In the genomic region with DNA sequence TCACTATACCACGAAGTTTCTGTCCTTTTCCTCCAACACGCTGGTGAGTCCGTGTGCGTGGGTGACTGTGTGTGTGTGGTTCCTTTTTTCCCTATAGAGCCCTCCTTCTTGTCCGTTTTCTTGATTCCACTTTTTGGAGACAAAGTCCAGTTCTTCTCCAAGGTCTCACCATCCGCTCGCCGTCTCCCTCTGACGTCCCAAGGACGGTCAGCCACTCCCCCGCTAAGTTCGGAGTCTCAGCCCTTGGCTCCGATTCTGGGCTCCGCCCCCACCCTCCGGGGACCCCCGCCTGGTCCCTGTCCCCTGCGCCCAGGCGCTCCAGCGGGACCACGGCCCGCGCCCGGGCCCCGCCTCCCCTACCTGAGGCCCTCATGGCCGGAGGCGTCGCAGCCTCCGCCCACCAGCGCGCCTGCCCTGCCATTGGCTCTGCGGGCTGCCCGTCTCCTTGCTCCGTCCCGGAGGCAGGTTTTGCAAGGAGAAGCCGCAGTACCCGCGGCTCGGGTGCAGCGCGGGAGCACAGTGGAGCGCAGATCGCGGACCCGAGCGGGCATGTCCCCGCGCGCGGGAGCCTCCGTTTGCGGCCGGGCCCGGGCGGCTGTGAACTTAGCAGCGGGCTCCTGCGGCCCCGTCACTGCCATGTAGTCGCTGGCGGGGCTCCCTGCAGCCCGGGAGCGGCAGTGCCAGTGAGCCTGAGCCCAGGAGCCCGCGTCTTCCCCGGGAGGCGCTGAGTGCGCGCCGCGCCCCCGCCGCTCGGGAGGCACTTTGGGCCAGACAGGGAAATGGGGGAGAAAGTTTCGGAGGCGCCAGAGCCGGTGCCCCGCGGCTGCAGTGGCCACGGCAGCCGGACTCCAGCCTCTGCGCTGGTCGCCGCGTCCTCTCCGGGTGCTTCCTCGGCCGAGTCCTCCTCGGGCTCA, we compare ENCODE assay signal across 8 cellular contexts. TPM values are rescaled to one million over a fixed set of nuclear protein-coding genes. Genes with fewer than 3 reads are reported as not detected.
DNase-seq lines count a peak whose midpoint lies in the region; ATAC-seq and TF ChIP-seq lines count a peak whose summit lies in the region.

A gene (plus strand): TSS at position 517 of the 914 bp plus-strand sequence. CDS start 263 bp downstream, at position 780.

- peak; percentile 98 for ATAC-seq in GM21528 (IDR thresholded peaks at IDR 0.05; ENCODE audit: low FRiP score, unreplicated experiment)
- ATAC-seq in activated T-cell treated with anti-CD3 and anti-CD28 coated beads, Interleukin-2, amount 50 U/mL, for 72 hours (replicated peaks in 1 of 2): peak; percentile 95
- ATAC-seq in naive thymus-derived CD4-positive, alpha-beta T cell: peak; percentile 86

- H3K4me1 ChIP-seq in OCI-LY1 (ENCODE audit: insufficient read depth, low read length, severe bottlenecking): peaks cover 8% of the 10 kb centered on the region
- H3K4me1 ChIP-seq in naive thymus-derived CD4-positive, alpha-beta T cell (ENCODE audit: control insufficient read depth in 2 of 2, insufficient read depth in 2 of 2, low read length in 2 of 2): peaks cover 0 to 14% of the 10 kb centered on the region in 2 donors
- H3K4me1 ChIP-seq in stomach smooth muscle (ENCODE audit: control insufficient read depth, insufficient read depth, low read length): peaks cover 17% of the 10 kb centered on the region

- peak within 1 kb of the TSS; percentile 60 for H3K4me3 ChIP-seq in OCI-LY1 (ENCODE audit: low read depth, low read length, poor library complexity, severe bottlenecking)
- peak within 1 kb of the TSS; percentile 67 for H3K4me3 ChIP-seq in fibroblast of the aortic adventitia (ENCODE audit: low read depth, low read length)
- peak within 1 kb of the TSS; percentile 19 for H3K4me3 ChIP-seq in naive thymus-derived CD4-positive, alpha-beta T cell (ENCODE audit: low read length)
- H3K4me3 ChIP-seq in stomach smooth muscle (ENCODE audit: low read length in 2 of 2): peak within 1 kb of the TSS; percentile 58 to 76

- H3K36me3 Mint-ChIP-seq in activated T-cell treated with anti-CD3 and anti-CD28 coated beads, Interleukin-2, amount 50 U/mL, for 72 hours (ENCODE audit: insufficient read depth in 2 of 2): no peaks in the 10 kb centered on the region
- H3K36me3 Mint-ChIP-seq in naive thymus-derived CD4-positive, alpha-beta T cell: no peaks in the 10 kb centered on the region

- H3K27ac Mint-ChIP-seq in activated T-cell treated with anti-CD3 and anti-CD28 coated beads, Interleukin-2, amount 50 U/mL, for 72 hours: no peak within 1 kb of the TSS
- peak within 1 kb of the TSS in 1 of 9 donors; percentile 22 for H3K27ac Mint-ChIP-seq in naive thymus-derived CD4-positive, alpha-beta T cell

- H2AFZ ChIP-seq in OCI-LY1 (ENCODE audit: low read length): no peak within 1 kb of the TSS

- H3K9ac ChIP-seq in OCI-LY1 (ENCODE audit: low read length): no peak within 1 kb of the TSS; the same call in 1 of the 2 replicates
- peak within 1 kb of the TSS in 1 of 2 donors; percentile 30 for H3K9ac ChIP-seq in stomach smooth muscle (ENCODE audit: low read length in 2 of 2)

- H3K4me1 Mint-ChIP-seq in activated T-cell treated with anti-CD3 and anti-CD28 coated beads, Interleukin-2, amount 50 U/mL, for 72 hours (ENCODE audit: low read depth): peaks cover 18% of the 10 kb centered on the region
- peaks cover 0 to 30% (median 19%) of the 10 kb centered on the region in 7 donors for H3K4me1 Mint-ChIP-seq in naive thymus-derived CD4-positive, alpha-beta T cell

- H3K27me3 ChIP-seq in OCI-LY1 (ENCODE audit: insufficient read depth, low read length) (peaks cover 7% of the 10 kb centered on the region), stomach smooth muscle (ENCODE audit: control insufficient read depth in 1 of 2, insufficient read depth in 2 of 2, low read length in 2 of 2) (peaks cover 17 to 22% of the 10 kb centered on the region in 2 donors)
- H3K27me3 ChIP-seq in naive thymus-derived CD4-positive, alpha-beta T cell (ENCODE audit: control insufficient read depth in 2 of 2, insufficient read depth in 2 of 2, low read length in 2 of 2): peaks cover 3 to 5% of the 10 kb centered on the region in 2 donors

- H3K79me2 ChIP-seq in OCI-LY1 (ENCODE audit: insufficient read depth, low read length): no peaks in the 10 kb centered on the region

- no peaks in the 10 kb centered on the region for H3K9me2 ChIP-seq in OCI-LY1 (ENCODE audit: low read depth, low read length)

- H3K9me3 ChIP-seq in OCI-LY1 (ENCODE audit: low read length): no peaks in the 10 kb centered on the region
- no peaks in the 10 kb centered on the region for H3K9me3 ChIP-seq in naive thymus-derived CD4-positive, alpha-beta T cell (ENCODE audit: control insufficient read depth in 2 of 3, low read length in 3 of 3)
- no peaks in the 10 kb centered on the region for H3K9me3 ChIP-seq in stomach smooth muscle (ENCODE audit: control insufficient read depth in 2 of 2, low read length in 2 of 2)

- intact Hi-C loops in naive thymus-derived CD4-positive, alpha-beta T cell (cut with micrococcal nuclease): loop anchor here in 1 of 2 donors (2.0 to 5.0 kb wide), 2 partner anchors 37 to 74 kb away; no protein-coding TSS in a partner anchor

- H3K27me3 Mint-ChIP-seq in activated T-cell treated with anti-CD3 and anti-CD28 coated beads, Interleukin-2, amount 50 U/mL, for 72 hours (ENCODE audit: low read depth): peaks cover 79% of the 10 kb centered on the region
- H3K27me3 Mint-ChIP-seq in naive thymus-derived CD4-positive, alpha-beta T cell: peaks cover 42 to 78% (median 63%) of the 10 kb centered on the region in 5 donors

- H3K4me3 Mint-ChIP-seq in activated T-cell treated with anti-CD3 and anti-CD28 coated beads, Interleukin-2, amount 50 U/mL, for 72 hours: peak within 1 kb of the TSS; percentile 82 to 88
- H3K4me3 Mint-ChIP-seq in naive thymus-derived CD4-positive, alpha-beta T cell: peak within 1 kb of the TSS; percentile 75 to 91 (median 81)

- H3F3A ChIP-seq in OCI-LY1 (ENCODE audit: insufficient read depth, low read length): no peaks in the 10 kb centered on the region

- POLR2A ChIA-PET in naive thymus-derived CD4-positive, alpha-beta T cell (lab: Charles Lee): no interaction called here

- TF ChIP-seq CTCF in OCI-LY1 (IDR thresholded peaks at IDR 0.05; ENCODE audit: low read length): no peak
- peak; percentile 9 for TF ChIP-seq CTCF in fibroblast of the aortic adventitia (IDR thresholded peaks at IDR 0.05; ENCODE audit: insufficient read depth, low read length)

- peak; percentile 66 for DNase-seq in DMS 273 treated with DMSO at 0.1 percent for 48 hours (lab: John Stamatoyannopoulos, UW)
- peak; percentile 96 for DNase-seq in HuH-7 (ENCODE audit: low spot score)
- DNase-seq in activated T-cell treated with anti-CD3 and anti-CD28 coated beads, Interleukin-2, amount 50 U/mL, for 72 hours: peak; percentile 80 to 88
- DNase-seq in fibroblast of the aortic adventitia (ENCODE audit: low read depth): peak; percentile 84
- peak in 7 of 9 donors; percentile 1 to 81 (median 23) for DNase-seq in naive thymus-derived CD4-positive, alpha-beta T cell

- H3K4me2 ChIP-seq in OCI-LY1 (ENCODE audit: low read length): peak within 1 kb of the TSS; percentile 60

- CTCF ChIA-PET in naive thymus-derived CD4-positive, alpha-beta T cell (lab: Charles Lee): no interaction called here

- no peaks in the 10 kb centered on the region for H3K36me3 ChIP-seq in OCI-LY1 (ENCODE audit: insufficient read depth, low read length)
- H3K36me3 ChIP-seq in naive thymus-derived CD4-positive, alpha-beta T cell (ENCODE audit: control insufficient read depth in 2 of 3, insufficient read depth in 3 of 3, low read length in 3 of 3): no peaks in the 10 kb centered on the region
- no peaks in the 10 kb centered on the region for H3K36me3 ChIP-seq in stomach smooth muscle (ENCODE audit: control insufficient read depth in 2 of 2, insufficient read depth in 2 of 2, low read length in 2 of 2)

- H4K20me1 ChIP-seq in OCI-LY1 (ENCODE audit: insufficient read depth, low read length): no peaks in the 10 kb centered on the region

- no peak within 1 kb of the TSS for H3K27ac ChIP-seq in OCI-LY1 (ENCODE audit: low read depth, low read length, poor library complexity, severe bottlenecking)
- H3K27ac ChIP-seq in naive thymus-derived CD4-positive, alpha-beta T cell (ENCODE audit: low read depth, low read length): no peak within 1 kb of the TSS
- H3K27ac ChIP-seq in stomach smooth muscle (ENCODE audit: low read length): no peak within 1 kb of the TSS

- H3K9me3 Mint-ChIP-seq in activated T-cell treated with anti-CD3 and anti-CD28 coated beads, Interleukin-2, amount 50 U/mL, for 72 hours: no peaks in the 10 kb centered on the region
- H3K9me3 Mint-ChIP-seq in naive thymus-derived CD4-positive, alpha-beta T cell: no peaks in the 10 kb centered on the region

RNA-seq across cellular contexts. Expression of the gene that starts here (rescaled TPM):
- 10 to 100 TPM; 32.9 to 38.3 TPM for total RNA-seq in activated T-cell treated with anti-CD3 and anti-CD28 coated beads, Interleukin-2, amount 50 U/mL, for 72 hours
- 16.8 and 23.2 TPM in 2 replicates for total RNA-seq in fibroblast of the aortic adventitia (ENCODE audit: low replicate concordance)
- total RNA-seq in naive thymus-derived CD4-positive, alpha-beta T cell: 10 to 100 TPM; 25.1 to 39.0 (median 30.9) TPM
- polyA plus RNA-seq in naive thymus-derived CD4-positive, alpha-beta T cell: 10 to 100 TPM; 11.3 to 21.7 TPM

Comparison
In these comparisons a context has a peak if more than half of its experiments do, and no peak if none do; other contexts are left out.
1. DNase-seq: peak in every context shown above with its lines; median percentile 96 in HuH-7; 84 in activated T-cell treated with anti-CD3 and anti-CD28 coated beads, Interleukin-2, amount 50 U/mL, for 72 hours; 84 in fibroblast of the aortic adventitia; 66 in DMS 273 treated with DMSO at 0.1 percent for 48 hours; 23 in naive thymus-derived CD4-positive, alpha-beta T cell.